In genomic region chr5:175718401-175719108, GRCh38 we compare ENCODE assay signal across 8 cellular contexts.
A peak's percentile ranks its signal among the peaks of the same experiment; 100 is the strongest.
DNase-seq lines count a peak whose midpoint lies in the region; ATAC-seq and TF ChIP-seq lines count a peak whose summit lies in the region.

No MANE protein-coding gene starts in this region.

- intact Hi-C loops in adrenal gland (cut with DNase I), result loop anchor here (2.0 to 5.0 kb wide), 2 partner anchors 184 to 186 kb away; no protein-coding TSS in a partner anchor

- no peaks in the 10 kb centered on the region for H3K27me3 ChIP-seq in AG04450 (ENCODE audit: control insufficient read depth, insufficient read depth, low read length)
- no peaks in the 10 kb centered on the region for H3K27me3 ChIP-seq in adrenal gland

- no peak for TF ChIP-seq POLR2A in adrenal gland (IDR thresholded peaks at IDR 0.05)

- H3K27ac ChIP-seq in AG04450 (ENCODE audit: low read depth, low read length) (no peak overlapping the region), adrenal gland (no peak overlapping the region)

- POLR2A ChIA-PET in AG04450 (lab: Yijun Ruan, JAX), result no interaction called here

- H3K36me3 ChIP-seq in adrenal gland (replicated peaks in 1 of 2), result no peaks in the 10 kb centered on the region

- 30 to 42% (median 38%) methylated on average over 8 of the region's 8 CpGs for WGBS in adrenal gland, 4 donors

- CTCF ChIA-PET in AG04450 (lab: Charles Lee), result interaction anchor here (0.8 to 2.5 kb wide), 10 partner anchors 11 to 190 kb away, joined by 3 to 28 read pairs (median 5); no protein-coding TSS in a partner anchor

- ATAC-seq in left lobe of liver, result peak; percentile 91

- in situ Hi-C loops in G401 (cut with HindIII; ENCODE audit: low sequenced_read_pairs), result no loop called here

- peaks cover 6% of the 10 kb centered on the region for H3K9me3 ChIP-seq in AG04450 (ENCODE audit: control insufficient read depth, insufficient read depth, low read length)
- H3K9me3 ChIP-seq in adrenal gland (replicated peaks in 1 of 3), result no peaks in the 10 kb centered on the region

- peak; percentile 34 for TF ChIP-seq CTCF in AG04450 (IDR thresholded peaks at IDR 0.05; ENCODE audit: low read depth, low read length)
- peak; percentile 61 for TF ChIP-seq CTCF in HFF-Myc (IDR thresholded peaks at IDR 0.05; ENCODE audit: low read depth, low read length, missing control alignments)
- TF ChIP-seq CTCF in adrenal gland (IDR thresholded peaks at IDR 0.05), result peak; percentile 35 to 68 (median 62)

- no peak overlapping the region for H3K4me3 ChIP-seq in AG04450 (ENCODE audit: low read depth, low read length)
- H3K4me3 ChIP-seq in HFF-Myc (replicated peaks; ENCODE audit: low read depth, low read length), result no peak overlapping the region
- H3K4me3 ChIP-seq in adrenal gland, result no peak overlapping the region

- DNase-seq in AG04450 (ENCODE audit: low read depth, low spot score), result no peak
- no peak for DNase-seq in HFF-Myc (ENCODE audit: extremely low read depth, low read depth)
- peak; percentile 34 for DNase-seq in SW480 (ENCODE audit: low spot score)
- DNase-seq in adrenal gland, result peak in 4 of 7 donors; percentile 38 to 81 (median 64)
- DNase-seq in left lobe of liver (ENCODE audit: low spot score), result no peak
- peak; percentile 23 to 44 for DNase-seq in stimulated activated CD8-positive, alpha-beta memory T cell treated with anti-CD3 and anti-CD28 coated beads, Interleukin-15, amount 100 ng/mL, for 48 hours (ENCODE audit: low read depth in 2 of 2)
- no peak for DNase-seq in NCI-H1930 (lab: John Stamatoyannopoulos, UW)
- DNase-seq in G401 (ENCODE audit: low spot score), result no peak

- H3K4me1 ChIP-seq in adrenal gland (replicated peaks in 1 of 2), result no peaks in the 10 kb centered on the region

Comparison
In these comparisons a context has a peak if more than half of its experiments do, and no peak if none do; other contexts are left out.
1. DNase-seq: peak in SW480 (single experiment), adrenal gland (4 of 7) and stimulated activated CD8-positive, alpha-beta memory T cell treated with anti-CD3 and anti-CD28 coated beads, Interleukin-15, amount 100 ng/mL, for 48 hours (2 of 2); none in AG04450 (single experiment), HFF-Myc (single experiment), left lobe of liver (single experiment), NCI-H1930 (0 of 2) and G401 (single experiment).
2. Peak in every context shown above with its lines, with median percentiles within 50 percentile points of each other: CTCF ChIP-seq.